ENCODE assay signal across 8 cellular contexts in the genomic region with DNA sequence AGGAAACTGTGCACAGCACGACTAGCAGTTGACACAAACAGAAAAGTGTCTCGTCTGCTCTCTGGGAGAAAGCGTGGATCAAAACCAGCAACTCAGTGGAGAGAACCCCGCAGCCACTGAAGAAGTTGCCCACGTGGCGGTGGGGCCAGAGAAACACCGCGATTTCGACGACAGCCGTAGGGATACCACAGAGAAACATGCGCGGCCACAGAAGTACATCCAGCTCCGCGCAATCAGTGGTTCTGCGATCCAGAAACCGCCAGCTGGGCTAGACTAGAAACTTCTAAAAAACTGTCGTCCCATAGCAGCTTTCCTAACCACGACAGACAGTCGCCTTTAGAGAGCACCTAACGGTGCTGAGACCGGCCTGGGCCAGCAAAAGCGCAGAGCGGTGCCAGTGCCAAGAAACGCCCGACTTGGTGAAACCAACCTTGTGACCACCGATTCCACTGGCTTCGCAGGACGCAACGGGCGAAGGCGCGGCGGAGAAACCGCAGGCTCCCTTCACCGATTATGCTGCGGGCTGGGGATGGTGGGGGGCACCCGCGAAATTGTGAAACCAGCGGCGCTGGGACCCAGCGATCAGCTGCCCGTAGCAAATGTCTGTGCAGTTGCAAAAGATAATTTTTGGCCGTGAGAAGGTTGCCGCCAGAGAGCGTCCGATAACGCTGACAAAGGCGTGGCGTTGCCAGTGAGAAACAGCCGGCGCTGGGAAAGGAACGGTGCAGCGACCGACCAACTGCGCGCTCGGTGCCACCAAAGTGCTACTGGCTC. TPM values are rescaled to one million over a fixed set of nuclear protein-coding genes. Genes with fewer than 3 reads are reported as not detected.
A peak's percentile ranks its signal among the peaks of the same experiment; 100 is the strongest.
DNase-seq lines count a peak whose midpoint lies in the region; ATAC-seq, FAIRE-seq and TF ChIP-seq lines count a peak whose summit lies in the region.

No MANE protein-coding gene starts in this region.

- H3K36me3 ChIP-seq in H1 (ENCODE audit: control insufficient read depth in 2 of 4, insufficient read depth in 4 of 4, low read length in 3 of 4) (no peaks in the 10 kb centered on the region), mucosa of rectum (ENCODE audit: control insufficient read depth in 2 of 2, insufficient read depth in 2 of 2, low read length in 2 of 2) (no peaks in the 10 kb centered on the region)

- no peak overlapping the region for H2BK5ac ChIP-seq in H1 (ENCODE audit: low read depth, low read length)

- H3K4me1 ChIP-seq in H1 (replicated peaks in 1 of 4; ENCODE audit: control insufficient read depth in 3 of 4, insufficient read depth in 4 of 4, low read length in 3 of 4) (peaks cover 10 to 29% (median 14%) of the 10 kb centered on the region in 4 experiments), mucosa of rectum (ENCODE audit: control insufficient read depth in 2 of 2, insufficient read depth in 2 of 2, low read length in 2 of 2) (peaks cover 12 to 24% of the 10 kb centered on the region in 2 donors)

- no peak overlapping the region for H2BK20ac ChIP-seq in H1 (ENCODE audit: low read length)

- no peak for FAIRE-seq in H1 (lab: Jason Lieb, UNC)

- H4K20me1 ChIP-seq in H1 (replicated peaks in 1 of 2; ENCODE audit: control insufficient read depth in 1 of 2, insufficient read depth in 2 of 2, low read length in 2 of 2) = peaks cover 23 to 41% of the 10 kb centered on the region in 2 experiments

- POLR2A ChIA-PET in activated CD8-positive, alpha-beta T cell treated with anti-CD3 and anti-CD28 coated beads for 36 hours (lab: Charles Lee) = interaction anchor here (0.9 to 7.3 kb wide), 13 partner anchors 11 to 132 kb away, joined by 3 to 131 read pairs (median 7); no protein-coding TSS in a partner anchor
- POLR2A ChIA-PET in H1 (lab: Charles Lee; ENCODE audit: partially characterized antibody) = interaction anchor here (0.8 to 3.2 kb wide), 6 partner anchors 14 to 78 kb away, joined by 3 to 17 read pairs (median 6); a partner anchor contains a TSS

- H3K18ac ChIP-seq in H1 (ENCODE audit: extremely low read depth, low read length) = no peak overlapping the region

- H2AK5ac ChIP-seq in H1 (ENCODE audit: low read depth, low read length) = no peak overlapping the region; the same call in 1 of the 2 replicates

- H2BK15ac ChIP-seq in H1 (ENCODE audit: low read length) = no peak overlapping the region; the same call in 1 of the 2 replicates

- H4K91ac ChIP-seq in H1 (replicated peaks; ENCODE audit: insufficient read length, low read length) = no peak overlapping the region

- H4K5ac ChIP-seq in H1 (ENCODE audit: insufficient read length, low read depth, low read length) = no peak overlapping the region

- H3K4me3 Mint-ChIP-seq in CD14-positive monocyte = peak overlapping the region; percentile 90 to 91
- H3K4me3 Mint-ChIP-seq in activated CD8-positive, alpha-beta T cell treated with anti-CD3 and anti-CD28 coated beads for 36 hours = peak overlapping the region; percentile 81
- H3K4me3 Mint-ChIP-seq in stimulated activated naive CD8-positive, alpha-beta T cell treated with anti-CD3 and anti-CD28 coated beads, Interleukin-15, Interleukin-2, amounts not matched to agents 100 ng/mL and 50 ng/mL, for 24 hours = peak overlapping the region; percentile 91

- H3K4me3 ChIP-seq in H1 (ENCODE audit: extremely low read depth in 1 of 4, insufficient read depth in 2 of 4, low read depth in 3 of 4, low read length in 4 of 4) (peak overlapping the region; percentile 25 to 57 (median 34); a peak in 6 of 8 replicates), mucosa of rectum (ENCODE audit: low read length in 2 of 2) (peak overlapping the region; percentile 81 to 82)

- no peak overlapping the region for H3K4ac ChIP-seq in H1 (replicated peaks; ENCODE audit: insufficient read length, low read depth, low read length)

- H3K27ac Mint-ChIP-seq in CD14-positive monocyte = peak overlapping the region; percentile 97 to 100 (median 98)
- H3K27ac Mint-ChIP-seq in activated CD8-positive, alpha-beta T cell treated with anti-CD3 and anti-CD28 coated beads for 36 hours = peak overlapping the region; percentile 98
- peak overlapping the region; percentile 99 for H3K27ac Mint-ChIP-seq in stimulated activated naive CD8-positive, alpha-beta T cell treated with anti-CD3 and anti-CD28 coated beads, Interleukin-15, Interleukin-2, amounts not matched to agents 100 ng/mL and 50 ng/mL, for 24 hours

- H2BK12ac ChIP-seq in H1 (ENCODE audit: low read depth, low read length) = no peak overlapping the region; the same call in 1 of the 2 replicates

- no peak overlapping the region for H3K14ac ChIP-seq in H1 (ENCODE audit: insufficient read length)

- H3K27me3 Mint-ChIP-seq in CD14-positive monocyte (ENCODE audit: low read depth in 3 of 3) = no peaks in the 10 kb centered on the region
- no peaks in the 10 kb centered on the region for H3K27me3 Mint-ChIP-seq in activated CD8-positive, alpha-beta T cell treated with anti-CD3 and anti-CD28 coated beads for 36 hours
- H3K27me3 Mint-ChIP-seq in stimulated activated naive CD8-positive, alpha-beta T cell treated with anti-CD3 and anti-CD28 coated beads, Interleukin-15, Interleukin-2, amounts not matched to agents 100 ng/mL and 50 ng/mL, for 24 hours = no peaks in the 10 kb centered on the region

- peak overlapping the region; percentile 72 to 84 for H3K4me2 ChIP-seq in H1 (ENCODE audit: insufficient read depth in 1 of 2, low read depth in 2 of 2, low read length in 2 of 2)

- no peak overlapping the region for H3K56ac ChIP-seq in H1 (replicated peaks; ENCODE audit: insufficient read length, low read depth, low read length)

- H3K27ac ChIP-seq in H1 (ENCODE audit: low read depth, low read length) = no peak overlapping the region
- H3K27ac ChIP-seq in mucosa of rectum (ENCODE audit: low read depth in 2 of 2, low read length in 2 of 2) = peak overlapping the region; percentile 89 to 95

- H2BK120ac ChIP-seq in H1 (replicated peaks; ENCODE audit: low read depth, low read length) = no peak overlapping the region

- H3K79me1 ChIP-seq in H1 (ENCODE audit: low read depth, low read length) = no peaks in the 10 kb centered on the region

- H3K23ac ChIP-seq in H1 (ENCODE audit: insufficient read length) = no peak overlapping the region

- H3K9me3 ChIP-seq in H1 (ENCODE audit: insufficient read depth in 2 of 2, low read depth in 1 of 2, low read length in 1 of 2) = no peaks in the 10 kb centered on the region
- no peaks in the 10 kb centered on the region for H3K9me3 ChIP-seq in mucosa of rectum (ENCODE audit: control insufficient read depth in 2 of 2, low read length in 2 of 2)

- H3K79me2 ChIP-seq in H1 (ENCODE audit: control insufficient read depth in 1 of 2, insufficient read depth in 2 of 2, low read length in 2 of 2) = no peaks in the 10 kb centered on the region

- WGBS in H1 (ENCODE audit: extremely low coverage in 1 of 2, insufficient coverage in 1 of 2, insufficient read length in 1 of 2, insufficient replicate concordance in 2 of 2, low coverage in 1 of 2, low lambda C conversion rate in 2 of 2, missing lambda C conversion rate in 1 of 2), 2 experiments = 4% methylated on average over 58 of the region's 58 CpGs; no CpG with 5 or more reads in 1 of the 2 experiments

- H3K4me1 Mint-ChIP-seq in CD14-positive monocyte = peaks cover 42% of the 10 kb centered on the region
- peaks cover 33% of the 10 kb centered on the region for H3K4me1 Mint-ChIP-seq in activated CD8-positive, alpha-beta T cell treated with anti-CD3 and anti-CD28 coated beads for 36 hours (ENCODE audit: low read depth)
- H3K4me1 Mint-ChIP-seq in stimulated activated naive CD8-positive, alpha-beta T cell treated with anti-CD3 and anti-CD28 coated beads, Interleukin-15, Interleukin-2, amounts not matched to agents 100 ng/mL and 50 ng/mL, for 24 hours (ENCODE audit: low read depth) = peaks cover 53% of the 10 kb centered on the region

- no peak for TF ChIP-seq EP300 in H1 (IDR thresholded peaks at IDR 0.05; ENCODE audit: borderline replicate concordance in 1 of 2, low read depth in 2 of 2, low read length in 2 of 2)

- TF ChIP-seq CTCF in CD14-positive monocyte (IDR thresholded peaks at IDR 0.05) (no peak), H1 (IDR thresholded peaks at IDR 0.05; ENCODE audit: control extremely low read depth in 1 of 3, insufficient read depth in 1 of 3, low read depth in 1 of 3, low read length in 3 of 3) (no peak)
- TF ChIP-seq CTCF in activated CD8-positive, alpha-beta T cell treated with anti-CD3 and anti-CD28 coated beads for 36 hours (IDR thresholded peaks at IDR 0.05) = no peak

- H3K23me2 ChIP-seq in H1 (ENCODE audit: low read depth, low read length) = no peaks in the 10 kb centered on the region; the same call in 1 of the 2 replicates

- H3K9ac ChIP-seq in H1 (replicated peaks in 1 of 4; ENCODE audit: extremely low read depth in 1 of 4, low read depth in 3 of 4, low read length in 3 of 4) = no peak overlapping the region; a peak in 2 of 7 replicates
- H3K9ac ChIP-seq in mucosa of rectum (ENCODE audit: low read depth in 1 of 2, low read length in 2 of 2) = peak overlapping the region; percentile 72 to 80

- TF ChIP-seq RAD21 in H1 (IDR thresholded peaks at IDR 0.05 in 1 of 2, conservative IDR thresholded peaks at IDR 0.05 in 1 of 2; ENCODE audit: low read depth in 2 of 2, low read length in 2 of 2) = no peak

- H2AFZ ChIP-seq in H1 (ENCODE audit: low read length) = no peak overlapping the region

- TF ChIP-seq POLR2A in GM19099 (IDR thresholded peaks at IDR 0.05; ENCODE audit: extremely low read depth, insufficient read length, low read depth) = peak; percentile 43
- TF ChIP-seq POLR2A in H1 (IDR thresholded peaks at IDR 0.05; ENCODE audit: control extremely low read depth in 1 of 2, low read depth in 2 of 2, low read length in 2 of 2) = no peak

- H4K8ac ChIP-seq in H1 (ENCODE audit: extremely low read depth, insufficient read depth, low read length) = no peak overlapping the region

- intact Hi-C loops in CD14-positive monocyte (cut with micrococcal nuclease) = loop anchor here (1.0 to 5.0 kb wide), 3 partner anchors 36 to 1116 kb away; a partner anchor contains a TSS
- intact Hi-C loops in activated CD8-positive, alpha-beta T cell treated with anti-CD3 and anti-CD28 coated beads for 36 hours (cut with micrococcal nuclease) = loop anchor here (5.0 kb wide), 1 partner anchor 36 kb away; no protein-coding TSS in a partner anchor

- peak; percentile 34 for ATAC-seq in HG03354 (IDR thresholded peaks at IDR 0.05; ENCODE audit: poor library complexity, severe bottlenecking, unreplicated experiment)
- ATAC-seq in activated CD8-positive, alpha-beta T cell treated with anti-CD3 and anti-CD28 coated beads for 36 hours = peak; percentile 21

- peaks cover 0 to 15% (median 2%) of the 10 kb centered on the region in 7 donors for H3K9me3 Mint-ChIP-seq in CD14-positive monocyte
- H3K9me3 Mint-ChIP-seq in activated CD8-positive, alpha-beta T cell treated with anti-CD3 and anti-CD28 coated beads for 36 hours = no peaks in the 10 kb centered on the region
- H3K9me3 Mint-ChIP-seq in stimulated activated naive CD8-positive, alpha-beta T cell treated with anti-CD3 and anti-CD28 coated beads, Interleukin-15, Interleukin-2, amounts not matched to agents 100 ng/mL and 50 ng/mL, for 24 hours = no peaks in the 10 kb centered on the region

- CTCF ChIA-PET in activated CD8-positive, alpha-beta T cell treated with anti-CD3 and anti-CD28 coated beads for 36 hours (lab: Charles Lee) = interaction anchor here (0.8 to 3.2 kb wide), 11 partner anchors 22 to 442 kb away, joined by 3 to 55 read pairs (median 11); a partner anchor contains a TSS
- CTCF ChIA-PET in H1 (lab: Charles Lee; ENCODE audit: partially characterized antibody) = interaction anchor here (0.8 to 2.8 kb wide), 8 partner anchors 15 to 68 kb away, joined by 3 to 23 read pairs (median 8); no protein-coding TSS in a partner anchor

- H3K36me3 Mint-ChIP-seq in CD14-positive monocyte = peaks cover 6% of the 10 kb centered on the region in 2 donors
- H3K36me3 Mint-ChIP-seq in activated CD8-positive, alpha-beta T cell treated with anti-CD3 and anti-CD28 coated beads for 36 hours (ENCODE audit: low read depth) = peaks cover 13% of the 10 kb centered on the region
- H3K36me3 Mint-ChIP-seq in stimulated activated naive CD8-positive, alpha-beta T cell treated with anti-CD3 and anti-CD28 coated beads, Interleukin-15, Interleukin-2, amounts not matched to agents 100 ng/mL and 50 ng/mL, for 24 hours (ENCODE audit: low read depth) = peaks cover 3% of the 10 kb centered on the region

- H3K27me3 ChIP-seq in H1 (replicated peaks in 1 of 4; ENCODE audit: control insufficient read depth in 3 of 4, extremely low read depth in 1 of 4, insufficient read depth in 3 of 4, low read length in 3 of 4) (peaks cover 55 to 87% (median 74%) of the 10 kb centered on the region in 4 experiments), mucosa of rectum (ENCODE audit: control insufficient read depth in 2 of 2, insufficient read depth in 2 of 2, low read length in 2 of 2) (no peaks in the 10 kb centered on the region)

- peak; percentile 58 for DNase-seq in CD14-positive monocyte (ENCODE audit: low spot score)
- peak; percentile 94 for DNase-seq in NCI-H526 treated with DMSO at 0.1 percent for 48 hours (lab: John Stamatoyannopoulos, UW)
- peak; percentile 88 for DNase-seq in activated CD8-positive, alpha-beta T cell treated with anti-CD3 and anti-CD28 coated beads for 36 hours
- peak in 1 of 2 experiments; percentile 67 for DNase-seq in H1 (ENCODE audit: low read depth in 1 of 2, low spot score in 2 of 2)

RNA-seq across cellular contexts. Expression of a gene that starts 2.7 kb away (rescaled TPM):
- polyA plus RNA-seq in CD14-positive monocyte = 1 to 10 TPM; 2.3 to 3.1 TPM
- total RNA-seq in activated CD8-positive, alpha-beta T cell treated with anti-CD3 and anti-CD28 coated beads for 36 hours = 10 to 100 TPM in 1 of 2 experiments, 1 to 10 TPM in 1; 8.0 to 10.4 TPM
- total RNA-seq in H1 (2021; fragmentation: NEBNext Ultra II Directional; extraction: Animal tissue kit (Norgen Biotek cat#: 25700)) = 0.17 and 0.29 TPM in 2 replicates
- polyA plus RNA-seq in H1 (2011; rRNA removed) = 0.08 and 0.11 TPM in 2 replicates
- 0.14 TPM for polyA plus RNA-seq in H1 (2011; cell fraction: cytosol; rRNA removed)
- 0.30 TPM for polyA plus RNA-seq in H1 (2011; cell fraction: nucleus; rRNA removed)
- polyA plus RNA-seq in H1 (2012, experiment 1 of 2) = 0.11 TPM in 1 of 4 replicates, not detected in the others
- not detected for polyA plus RNA-seq in H1 (2012, experiment 2 of 2)
- polyA plus RNA-seq in H1 (2013, experiment 1 of 2) = not detected
- 0.04 TPM for polyA plus RNA-seq in H1 (2013, experiment 2 of 2)
- 0.56 and 1.2 TPM in 2 replicates for polyA minus RNA-seq in H1 (2011; rRNA and poly(A)+ RNA removed)
- not detected for polyA minus RNA-seq in H1 (2011; cell fraction: cytosol; rRNA and poly(A)+ RNA removed)
- 1.2 TPM for polyA minus RNA-seq in H1 (2011; cell fraction: nucleus; rRNA and poly(A)+ RNA removed)

Comparison
In these comparisons a context has a peak if more than half of its experiments do, and no peak if none do; other contexts are left out.
1. H3K9ac ChIP-seq: peak in mucosa of rectum (2 of 2); none in H1 (0 of 4).
2. Peak in every context shown above with its lines, with median percentiles within 50 percentile points of each other: H3K27ac Mint-ChIP-seq and H3K4me3 Mint-ChIP-seq.